1 cellular context compared by ENCODE assay signal in genomic region chr6:148471624-148472494, GRCh38.
TF ChIP-seq lines count a peak whose summit lies in the region.

No MANE protein-coding gene starts in this region.

TF ChIP-seq in WTC11, 78 proteins besides CTCF, POLR2A, EP300 and RAD21 (continued from another document):
- TF ChIP-seq MLX (CRISPR knock-in tag; IDR thresholded peaks at IDR 0.05) (no peak), NFE2L1 (CRISPR knock-in tag; IDR thresholded peaks at IDR 0.05) (no peak), FOXP1 (CRISPR knock-in tag; IDR thresholded peaks at IDR 0.05; ENCODE audit: borderline replicate concordance) (no peak), JAZF1 (CRISPR knock-in tag; IDR thresholded peaks at IDR 0.05) (no peak), FOXP4 (CRISPR knock-in tag; IDR thresholded peaks at IDR 0.05) (no peak), ZNF281 (CRISPR knock-in tag; IDR thresholded peaks at IDR 0.05) (no peak), ERG (CRISPR knock-in tag; IDR thresholded peaks at IDR 0.05) (no peak), ZBTB21 (CRISPR knock-in tag; IDR thresholded peaks at IDR 0.05; ENCODE audit: borderline replicate concordance) (no peak), ZNF121 (CRISPR knock-in tag; IDR thresholded peaks at IDR 0.05) (no peak), IRF1 (CRISPR knock-in tag; IDR thresholded peaks at IDR 0.05) (no peak), MYBL2 (CRISPR knock-in tag; IDR thresholded peaks at IDR 0.05) (no peak)
